14 cellular contexts compared by ENCODE assay signal in genomic region chr5:140631063-140631462, GRCh38. TPM values are rescaled to one million over a fixed set of nuclear protein-coding genes. Genes with fewer than 3 reads are reported as not detected.
DNase-seq lines count a peak whose midpoint lies in the region; ATAC-seq and TF ChIP-seq lines count a peak whose summit lies in the region.
"Had no signal": no experiment of that assay in that cellular context is flagged by ENCODE, and none has a peak within 500 bp of the region (broad histone marks: within the 10 kb centered on the region; RNA-seq: fewer than 3 reads in every experiment).

No MANE protein-coding gene starts in this region.

- H3K27me3 ChIP-seq in CD4-positive, alpha-beta T cell (ENCODE audit: control insufficient read depth, insufficient read depth, low read length), result no peaks in the 10 kb centered on the region
- H3K27me3 ChIP-seq in ascending aorta, result no peaks in the 10 kb centered on the region
- H3K27me3 ChIP-seq: gastrocnemius medialis had no signal

- H3K9me3 ChIP-seq in CD4-positive, alpha-beta T cell (ENCODE audit: control insufficient read depth, low read length), result no peaks in the 10 kb centered on the region
- H3K9me3 ChIP-seq in ascending aorta, result no peaks in the 10 kb centered on the region
- H3K9me3 ChIP-seq: gastrocnemius medialis had no signal

- H3K27ac ChIP-seq in CD4-positive, alpha-beta T cell (ENCODE audit: low read depth, low read length), result no peak overlapping the region
- peak overlapping the region in 1 of 2 donors; percentile 26 for H3K27ac ChIP-seq in ascending aorta
- H3K27ac ChIP-seq: WERI-Rb-1 had no signal

- H3K27me3 Mint-ChIP-seq in CD4-positive, alpha-beta T cell, result no peaks in the 10 kb centered on the region
- H3K27me3 Mint-ChIP-seq in endothelial cell (ENCODE audit: unreplicated experiment), result peaks cover 4% of the 10 kb centered on the region

- no peak overlapping the region for H3K27ac Mint-ChIP-seq in CD4-positive, alpha-beta T cell
- no peak overlapping the region for H3K27ac Mint-ChIP-seq in endothelial cell (ENCODE audit: unreplicated experiment)

- H3K36me3 ChIP-seq in ascending aorta, result no peaks in the 10 kb centered on the region
- H3K36me3 ChIP-seq: gastrocnemius medialis, WERI-Rb-1 had no signal

- no peaks in the 10 kb centered on the region for H3K9me3 Mint-ChIP-seq in CD4-positive, alpha-beta T cell
- peaks cover 19% of the 10 kb centered on the region for H3K9me3 Mint-ChIP-seq in endothelial cell (ENCODE audit: unreplicated experiment)

- H3K4me3 Mint-ChIP-seq in CD4-positive, alpha-beta T cell, result peak overlapping the region; percentile 72
- H3K4me3 Mint-ChIP-seq in endothelial cell (ENCODE audit: unreplicated experiment), result peak overlapping the region; percentile 7

- POLR2A ChIA-PET in CD4-positive, alpha-beta T cell (lab: Charles Lee), result interaction anchor here (1.6 to 2.7 kb wide), 3 partner anchors 16 to 84 kb away, joined by 4 to 34 read pairs (median 7); partner anchors contain the start of genes EIF4EBP3, IK and NDUFA2

- peaks cover 0 to 4% of the 10 kb centered on the region in 2 donors for H3K4me1 ChIP-seq in ascending aorta

- no peak for DNase-seq in CD4-positive, alpha-beta T cell
- DNase-seq in NCI-H526 (lab: John Stamatoyannopoulos, UW) (peak; percentile 87 to 88), endothelial cell (ENCODE audit: low spot score) (no peak), pons (ENCODE audit: low spot score) (peak; percentile 63), DMS114 treated with DMSO at 0.1 percent for 48 hours (lab: John Stamatoyannopoulos, UW; ENCODE audit: unreplicated experiment) (no peak), NCI-H1092 (lab: John Stamatoyannopoulos, UW) (no peak), ascending aorta (ENCODE audit: low spot score in 2 of 2) (no peak)
- DNase-seq: dermis blood vessel endothelial cell, gastrocnemius medialis, HCEC 1CT, NCI-H2081 treated with DMSO at 0.1 percent for 48 hours had no signal

- no peak for ATAC-seq in CD4-positive, alpha-beta T cell (ENCODE audit: poor library complexity)
- no peak for ATAC-seq in HG02885 (IDR thresholded peaks at IDR 0.05; ENCODE audit: poor library complexity, unreplicated experiment)
- ATAC-seq: gastrocnemius medialis, K562 had no signal

- intact Hi-C loops in CD4-positive, alpha-beta T cell (cut with DNase I, micrococcal nuclease), result loop anchor here in 1 of 2 experiments (10.0 kb wide), 1 partner anchor 526 kb away; no protein-coding TSS in a partner anchor
- intact Hi-C loops in ascending aorta (cut with DNase I), result no loop called here

- H3K36me3 Mint-ChIP-seq in CD4-positive, alpha-beta T cell (ENCODE audit: low read depth), result no peaks in the 10 kb centered on the region
- H3K36me3 Mint-ChIP-seq in endothelial cell (ENCODE audit: low read depth, unreplicated experiment), result peaks cover 13% of the 10 kb centered on the region

- H3K4me1 Mint-ChIP-seq in CD4-positive, alpha-beta T cell (ENCODE audit: low read depth), result peaks cover 24% of the 10 kb centered on the region
- no peaks in the 10 kb centered on the region for H3K4me1 Mint-ChIP-seq in endothelial cell (ENCODE audit: unreplicated experiment)

- CTCF ChIA-PET in CD4-positive, alpha-beta T cell (lab: Charles Lee), result interaction anchor here (1.5 to 1.9 kb wide), 2 partner anchors 13 to 17 kb away, joined by 3 to 5 read pairs; partner anchors contain the start of genes IK and NDUFA2

- TF ChIP-seq CTCF in CD4-positive, alpha-beta T cell (IDR thresholded peaks at IDR 0.05), result no peak
- TF ChIP-seq CTCF in endothelial cell (IDR thresholded peaks at IDR 0.05; ENCODE audit: unreplicated experiment), result no peak
- TF ChIP-seq CTCF in ascending aorta (IDR thresholded peaks at IDR 0.05), result no peak

- peak overlapping the region in 1 of 2 donors; percentile 75 for H3K4me3 ChIP-seq in ascending aorta
- H3K4me3 ChIP-seq: K562 had no signal

RNA-seq across cellular contexts. Expression of gene CD14, which starts 1.9 kb away (rescaled TPM):
- total RNA-seq in CD4-positive, alpha-beta T cell, result 1 to 10 TPM; 1.7 to 2.1 TPM
- total RNA-seq in endothelial cell (ENCODE audit: unreplicated experiment) (not detected), ascending aorta (122 TPM)

RNA-seq across cellular contexts. Expression of gene TMCO6, which starts 8.2 kb away (rescaled TPM):
- total RNA-seq in CD4-positive, alpha-beta T cell, result 10 to 100 TPM; 20.9 to 21.1 TPM
- 22.7 TPM for total RNA-seq in endothelial cell (ENCODE audit: unreplicated experiment)
- total RNA-seq in ascending aorta, result 87.7 TPM

RNA-seq across cellular contexts. Expression of gene NDUFA2, which starts 16.4 kb away (rescaled TPM):
- 10 to 100 TPM; 45.5 to 52.4 TPM for total RNA-seq in CD4-positive, alpha-beta T cell
- 56.0 TPM for total RNA-seq in endothelial cell (ENCODE audit: unreplicated experiment)
- 122 TPM for total RNA-seq in ascending aorta

RNA-seq across cellular contexts. Expression of gene IK, which starts 16.6 kb away (rescaled TPM):
- total RNA-seq in CD4-positive, alpha-beta T cell, result 100 to 1,000 TPM; 194 to 207 TPM
- 76.1 TPM for total RNA-seq in endothelial cell (ENCODE audit: unreplicated experiment)
- total RNA-seq in ascending aorta, result 130 TPM

RNA-seq across cellular contexts. Expression of gene WDR55, which starts 33.6 kb away (rescaled TPM):
- total RNA-seq in CD4-positive, alpha-beta T cell, result 10 to 100 TPM; 40.1 to 42.9 TPM
- total RNA-seq in endothelial cell (ENCODE audit: unreplicated experiment) (28.5 TPM), ascending aorta (10.1 TPM)

Comparison
In these comparisons a context has a peak if more than half of its experiments do, and no peak if none do; other contexts are left out.
1. DNase-seq: peak in NCI-H526 (2 of 2) and pons (single experiment); none in CD4-positive, alpha-beta T cell (0 of 10), endothelial cell (single experiment), DMS114 treated with DMSO at 0.1 percent for 48 hours (single experiment), NCI-H1092 (single experiment) and ascending aorta (0 of 2).
2. RNA of gene CD14, which starts 1.9 kb away (total RNA-seq): 122 TPM in ascending aorta (single experiment); 1.7 to 2.1 TPM in CD4-positive, alpha-beta T cell and not detected in endothelial cell (single experiment); every median in the first group is over 10 times any median in the second.